13 cellular contexts compared by ENCODE assay signal in the genomic region with DNA sequence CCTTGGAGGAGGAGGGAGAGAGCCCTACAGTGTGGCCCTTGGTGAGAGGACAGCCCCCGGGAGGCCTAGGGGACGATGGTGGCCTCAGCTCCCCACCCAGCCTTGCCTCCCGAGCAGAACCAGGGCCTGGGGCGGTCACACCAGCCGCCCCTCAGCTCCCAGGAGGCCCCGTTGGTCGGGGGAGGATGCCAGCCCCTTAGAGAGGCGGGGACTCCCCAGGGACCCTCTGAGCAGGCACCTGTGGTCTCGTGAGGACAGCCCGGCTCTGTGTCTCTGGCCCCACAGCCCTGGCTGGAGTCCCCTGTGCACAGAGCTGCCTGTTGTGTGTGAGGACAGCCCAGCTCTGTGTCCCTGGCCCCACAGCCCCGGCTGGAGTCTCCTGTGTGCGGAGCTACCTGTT.
A peak's percentile ranks its signal among the peaks of the same experiment; 100 is the strongest.
DNase-seq lines count a peak whose midpoint lies in the region; ATAC-seq and TF ChIP-seq lines count a peak whose summit lies in the region.
"Had no signal": no experiment of that assay in that cellular context is flagged by ENCODE, and none has a peak within 500 bp of the region (broad histone marks: within the 10 kb centered on the region; RNA-seq: fewer than 3 reads in every experiment).

No MANE protein-coding gene starts in this region.

- H4K8ac ChIP-seq in mesenchymal stem cell (ENCODE audit: low read length) = peak overlapping the region; percentile 92

- TF ChIP-seq CTCF in SU-DHL-6 (IDR thresholded peaks at IDR 0.05; ENCODE audit: insufficient read depth, low read length, poor library complexity, severe bottlenecking) = no peak

- H3F3A ChIP-seq in SU-DHL-6 (ENCODE audit: insufficient read depth) = peaks cover 15% of the 10 kb centered on the region

- peaks cover 16 to 32% of the 10 kb centered on the region in 2 donors for H3K36me3 Mint-ChIP-seq in stimulated activated naive B cell treated with anti-CD40 and anti-IgM and Interleukin-4, amounts not matched to agents 10 μg/mL and 1 μg/mL and 100 μg/mL, for 72 hours

- H2AFZ ChIP-seq in SU-DHL-6 (ENCODE audit: low read depth, low read length, severe bottlenecking) = no peak overlapping the region
- no peak overlapping the region for H2AFZ ChIP-seq in mesenchymal stem cell (ENCODE audit: low read depth, low read length)

- H3K27me3 ChIP-seq in SU-DHL-6 (ENCODE audit: low read length) (no peaks in the 10 kb centered on the region), mesenchymal stem cell (ENCODE audit: control insufficient read depth in 1 of 2, insufficient read depth in 1 of 2, low read length in 2 of 2) (no peaks in the 10 kb centered on the region)

- peak; percentile 36 to 39 for ATAC-seq in stimulated activated naive B cell treated with anti-CD40 and anti-IgM and Interleukin-4, amounts not matched to agents 10 μg/mL and 1 μg/mL and 100 μg/mL, for 72 hours (replicated peaks)
- ATAC-seq in GM21381 (IDR thresholded peaks at IDR 0.05; ENCODE audit: unreplicated experiment) = no peak

- H3K4me3 ChIP-seq in SU-DHL-6 (ENCODE audit: insufficient read depth, low read length, poor library complexity, severe bottlenecking) (no peak overlapping the region), mesenchymal stem cell (ENCODE audit: insufficient read depth in 1 of 2, low read depth in 1 of 2, low read length in 2 of 2) (no peak overlapping the region)

- H3K4me2 ChIP-seq in SU-DHL-6 (ENCODE audit: low read depth, low read length, poor library complexity, severe bottlenecking) (peak overlapping the region; percentile 66), mesenchymal stem cell (ENCODE audit: low read length, poor library complexity, severe bottlenecking) (no peak overlapping the region)

- H3K27ac Mint-ChIP-seq in stimulated activated naive B cell treated with anti-CD40 and anti-IgM and Interleukin-4, amounts not matched to agents 10 μg/mL and 1 μg/mL and 100 μg/mL, for 72 hours = peak overlapping the region; percentile 96

- H2BK120ac ChIP-seq in mesenchymal stem cell (ENCODE audit: low read depth, low read length) = no peak overlapping the region

- no peaks in the 10 kb centered on the region for H4K20me1 ChIP-seq in SU-DHL-6 (ENCODE audit: low read depth, low read length)

- H3K9me2 ChIP-seq in SU-DHL-6 (replicated peaks; ENCODE audit: insufficient read depth, low read length) = no peaks in the 10 kb centered on the region

- H3K36me3 ChIP-seq in SU-DHL-6 (ENCODE audit: low read length) (no peaks in the 10 kb centered on the region), mesenchymal stem cell (ENCODE audit: control insufficient read depth in 1 of 2, insufficient read depth in 2 of 2, low read depth in 1 of 2, low read length in 2 of 2) (peaks cover 26 to 73% of the 10 kb centered on the region in 2 experiments)

- peaks cover 24% of the 10 kb centered on the region for H3K79me1 ChIP-seq in mesenchymal stem cell (replicated peaks; ENCODE audit: low read length, poor library complexity, severe bottlenecking)

- H2AK5ac ChIP-seq in mesenchymal stem cell (ENCODE audit: low read length, severe bottlenecking) = no peak overlapping the region

- H3K27ac ChIP-seq in SU-DHL-6 (ENCODE audit: low read depth, low read length) (peak overlapping the region; percentile 94), mesenchymal stem cell (ENCODE audit: low read length, poor library complexity, severe bottlenecking) (no peak overlapping the region)
- H3K27ac ChIP-seq: epithelial cell of prostate, VCaP had no signal

- H2BK12ac ChIP-seq in mesenchymal stem cell (ENCODE audit: low read length in 2 of 2) = peak overlapping the region in 1 of 2 experiments; percentile 68

- 60% methylated on average over 11 of the region's 12 CpGs for WGBS in mesenchymal stem cell

- H3K18ac ChIP-seq in mesenchymal stem cell (ENCODE audit: low read depth in 1 of 2, low read length in 2 of 2) = peak overlapping the region; percentile 26 to 58

- H3K79me2 ChIP-seq in SU-DHL-6 (ENCODE audit: insufficient read depth, low read length) = no peaks in the 10 kb centered on the region

- H3K9me3 ChIP-seq in SU-DHL-6 (ENCODE audit: insufficient read depth, low read length) = no peaks in the 10 kb centered on the region
- H3K9me3 ChIP-seq in mesenchymal stem cell (ENCODE audit: control insufficient read depth, low read length) = no peaks in the 10 kb centered on the region
- H3K9me3 ChIP-seq: thoracic aorta had no signal

- H3K4ac ChIP-seq in mesenchymal stem cell (ENCODE audit: low read depth in 1 of 2, low read length in 2 of 2) = peak overlapping the region in 1 of 2 experiments; percentile 64

- H2BK15ac ChIP-seq in mesenchymal stem cell (ENCODE audit: low read depth, poor library complexity, severe bottlenecking) = no peak overlapping the region

- H3K27me3 Mint-ChIP-seq in stimulated activated naive B cell treated with anti-CD40 and anti-IgM and Interleukin-4, amounts not matched to agents 10 μg/mL and 1 μg/mL and 100 μg/mL, for 72 hours = no peaks in the 10 kb centered on the region

- H3K4me3 Mint-ChIP-seq in stimulated activated naive B cell treated with anti-CD40 and anti-IgM and Interleukin-4, amounts not matched to agents 10 μg/mL and 1 μg/mL and 100 μg/mL, for 72 hours = peak overlapping the region; percentile 75 to 78

- peak overlapping the region; percentile 1 for H4K91ac ChIP-seq in mesenchymal stem cell (ENCODE audit: low read length)

- H2BK5ac ChIP-seq in mesenchymal stem cell (ENCODE audit: low read depth, low read length, poor library complexity, severe bottlenecking) = no peak overlapping the region

- DNase-seq in NCI-H82 (lab: John Stamatoyannopoulos, UW) (peak; percentile 22), NCI-H82 treated with DMSO at 0.1 percent for 48 hours (lab: John Stamatoyannopoulos, UW; ENCODE audit: unreplicated experiment) (no peak), mesenchymal stem cell (no peak), mesenteric fat pad (ENCODE audit: low spot score) (no peak), HUDEP-2 (lab: John Stamatoyannopoulos, UW; ENCODE audit: unreplicated experiment in 76 of 76) (no peak)
- peak; percentile 71 for DNase-seq in stimulated activated naive B cell treated with anti-CD40 and anti-IgM and Interleukin-4, amounts not matched to agents 10 μg/mL and 1 μg/mL and 100 μg/mL, for 72 hours
- DNase-seq: amygdala, kidney had no signal

- H3K9me3 Mint-ChIP-seq in stimulated activated naive B cell treated with anti-CD40 and anti-IgM and Interleukin-4, amounts not matched to agents 10 μg/mL and 1 μg/mL and 100 μg/mL, for 72 hours = no peaks in the 10 kb centered on the region

- peak overlapping the region in 1 of 2 experiments; percentile 85 for H3K14ac ChIP-seq in mesenchymal stem cell (ENCODE audit: low read length in 2 of 2)

- no peak overlapping the region for H3K23ac ChIP-seq in mesenchymal stem cell (ENCODE audit: low read length in 2 of 2)

- peaks cover 57 to 92% of the 10 kb centered on the region in 2 donors for H3K4me1 Mint-ChIP-seq in stimulated activated naive B cell treated with anti-CD40 and anti-IgM and Interleukin-4, amounts not matched to agents 10 μg/mL and 1 μg/mL and 100 μg/mL, for 72 hours

- H3K4me1 ChIP-seq in mesenchymal stem cell (ENCODE audit: control insufficient read depth, insufficient read depth, low read depth, low read length) = peaks cover 50% of the 10 kb centered on the region

- H3K9ac ChIP-seq in SU-DHL-6 (ENCODE audit: low read length) (peak overlapping the region; percentile 64), mesenchymal stem cell (ENCODE audit: low read length) (no peak overlapping the region)

Comparison
In these comparisons a context has a peak if more than half of its experiments do, and no peak if none do; other contexts are left out.
1. DNase-seq: peak in NCI-H82 (single experiment) and stimulated activated naive B cell treated with anti-CD40 and anti-IgM and Interleukin-4, amounts not matched to agents 10 μg/mL and 1 μg/mL and 100 μg/mL, for 72 hours (single experiment); none in NCI-H82 treated with DMSO at 0.1 percent for 48 hours (single experiment), mesenchymal stem cell (single experiment), mesenteric fat pad (single experiment) and HUDEP-2 (0 of 76).